21 cellular contexts compared by ENCODE assay signal in genomic region chr4:66691101-66691500, GRCh38.
DNase-seq lines count a peak whose midpoint lies in the region; ATAC-seq and TF ChIP-seq lines count a peak whose summit lies in the region.
"Had no signal": no experiment of that assay in that cellular context is flagged by ENCODE, and none has a peak within 500 bp of the region (broad histone marks: within the 10 kb centered on the region; RNA-seq: fewer than 3 reads in every experiment).

No MANE protein-coding gene starts in this region.

- peak; percentile 16 for DNase-seq in HT-29 (ENCODE audit: low spot score)
- peak; percentile 25 for DNase-seq in RPMI7951 (ENCODE audit: low read depth)
- no peak for DNase-seq in foreskin keratinocyte
- DNase-seq in kidney tubule cell (ENCODE audit: low spot score): no peak
- no peak for DNase-seq in uterus
- no peak for DNase-seq in COLO668 (lab: John Stamatoyannopoulos, UW; ENCODE audit: unreplicated experiment)
- DNase-seq in effector CD8-positive, alpha-beta T cell (lab: John Stamatoyannopoulos, UW): no peak
- DNase-seq: activated CD8-positive, alpha-beta T cell treated with anti-CD3 and anti-CD28 coated beads for 36 hours; activated naive CD4-positive, alpha-beta T cell treated with Interleukin-2 at 50 U/mL for 16 hours; activated T-cell treated with anti-CD3 and anti-CD28 coated beads, Interleukin-2, amount 50 U/mL, for 24 hours; GDM1; hippocampal formation; left colon; MG63; NCI-H345; stimulated activated CD4-positive, alpha-beta T cell treated with anti-CD3 and anti-CD28 coated beads, Interleukin-1b, Interleukin-23, amount 100 ng/mL, for 48 hours; stimulated activated naive CD8-positive, alpha-beta T cell treated with anti-CD3 and anti-CD28 coated beads, Interleukin-15, Interleukin-2, amounts not matched to agents 100 U/mL and 50 U/mL, for 24 hours; T-cell had no signal

- no peaks in the 10 kb centered on the region for H3K4me1 ChIP-seq in foreskin keratinocyte
- H3K4me1 ChIP-seq in uterus: no peaks in the 10 kb centered on the region
- H3K4me1 ChIP-seq: HAP-1 had no signal

- no peaks in the 10 kb centered on the region for H3K36me3 ChIP-seq in uterus
- H3K36me3 ChIP-seq: HAP-1, tibial nerve had no signal

- H3K27me3 ChIP-seq in foreskin keratinocyte (no peaks in the 10 kb centered on the region), uterus (no peaks in the 10 kb centered on the region)
- H3K27me3 ChIP-seq: MG63, tibial nerve had no signal

- intact Hi-C loops in uterus (cut with DNase I; ENCODE audit: low total_unique reads): no loop called here

- no peaks in the 10 kb centered on the region for H3K9me3 ChIP-seq in uterus
- H3K9me3 ChIP-seq: HAP-1, MG63, tibial nerve had no signal

- TF ChIP-seq POLR2A in uterus (IDR thresholded peaks at IDR 0.05): no peak

- no peak overlapping the region for H3K27ac ChIP-seq in C4-2B
- no peak overlapping the region for H3K27ac ChIP-seq in foreskin keratinocyte
- no peak overlapping the region for H3K27ac ChIP-seq in uterus
- H3K27ac ChIP-seq: tibial nerve had no signal

- TF ChIP-seq CTCF in C4-2B (conservative IDR thresholded peaks at IDR 0.05) (peak; percentile 12), foreskin keratinocyte (conservative IDR thresholded peaks at IDR 0.05) (peak; percentile 32), uterus (IDR thresholded peaks at IDR 0.05) (no peak)

- no peak overlapping the region for H3K4me3 ChIP-seq in uterus
- H3K4me3 ChIP-seq: HAP-1, MG63, tibial nerve had no signal

- ATAC-seq in foreskin keratinocyte: peak; percentile 20
- ATAC-seq: activated CD8-positive, alpha-beta T cell treated with anti-CD3 and anti-CD28 coated beads for 36 hours; left colon; stimulated activated naive CD8-positive, alpha-beta T cell treated with anti-CD3 and anti-CD28 coated beads, Interleukin-15, Interleukin-2, amounts not matched to agents 100 U/mL and 50 U/mL, for 24 hours; T-cell had no signal

Comparison
In these comparisons a context has a peak if more than half of its experiments do, and no peak if none do; other contexts are left out.
1. CTCF ChIP-seq: peak in C4-2B (single experiment) and foreskin keratinocyte (single experiment); none in uterus (0 of 4).
2. DNase-seq: peak in HT-29 (single experiment) and RPMI7951 (single experiment); none in foreskin keratinocyte (0 of 2), kidney tubule cell (single experiment), uterus (0 of 2), COLO668 (single experiment) and effector CD8-positive, alpha-beta T cell (single experiment).